ENCODE assay signal across 16 cellular contexts in genomic region chr12:108814462-108815211, GRCh38. TPM values are rescaled to one million over a fixed set of nuclear protein-coding genes. Genes with fewer than 3 reads are reported as not detected.
A peak's percentile ranks its signal among the peaks of the same experiment; 100 is the strongest.
DNase-seq lines count a peak whose midpoint lies in the region; ATAC-seq, FAIRE-seq and TF ChIP-seq lines count a peak whose summit lies in the region.
"Had no signal": no experiment of that assay in that cellular context is flagged by ENCODE, and none has a peak within 500 bp of the region (broad histone marks: within the 10 kb centered on the region; RNA-seq: fewer than 3 reads in every experiment).

No MANE protein-coding gene starts in this region.

- CTCF ChIA-PET in WTC11 (lab: Charles Lee), result interaction anchor here (0.7 to 1.9 kb wide), 6 partner anchors 11 to 278 kb away, joined by 3 to 12 read pairs (median 4); partner anchors contain the start of gene ALKBH2

- TF ChIP-seq CTCF in WTC11 (IDR thresholded peaks at IDR 0.05), result no peak
- no peak for TF ChIP-seq CTCF in heart right ventricle (IDR thresholded peaks at IDR 0.05)
- TF ChIP-seq CTCF in spleen (IDR thresholded peaks at IDR 0.05 in 8 of 11, conservative IDR thresholded peaks at IDR 0.05 in 3 of 11), result no peak
- no peak for TF ChIP-seq CTCF in esophagus muscularis mucosa (IDR thresholded peaks at IDR 0.05)

- 64 to 67% methylated on average over 27 of the region's 27 CpGs for WGBS in heart right ventricle, 2 donors
- 78 to 87% (median 81%) methylated on average over 23 to 27 of the region's 27 CpGs for WGBS in spleen, 5 donors
- 82% methylated on average over 24 of the region's 27 CpGs for WGBS in esophagus muscularis mucosa

- peaks cover 17% of the 10 kb centered on the region for H3K36me3 Mint-ChIP-seq in WTC11

- H3K36me3 ChIP-seq in heart right ventricle, result peaks cover 0 to 98% (median 42%) of the 10 kb centered on the region in 9 donors
- H3K36me3 ChIP-seq in spleen, result peaks cover 0 to 100% (median 59%) of the 10 kb centered on the region in 6 donors
- peaks cover 8 to 93% (median 76%) of the 10 kb centered on the region in 4 donors for H3K36me3 ChIP-seq in esophagus muscularis mucosa

- peaks cover 20% of the 10 kb centered on the region for H3K4me1 Mint-ChIP-seq in WTC11

- no peaks in the 10 kb centered on the region for H3K9me3 Mint-ChIP-seq in WTC11
- H3K9me3 Mint-ChIP-seq: activated naive CD8-positive, alpha-beta T cell treated with anti-CD3 and anti-CD28 coated beads for 36 hours had no signal

- H3K27me3 Mint-ChIP-seq in WTC11 (ENCODE audit: low read depth), result no peaks in the 10 kb centered on the region
- H3K27me3 Mint-ChIP-seq: activated CD8-positive, alpha-beta memory T cell treated with anti-CD3 and anti-CD28 coated beads, Interleukin-2, amount 10 ng/mL, durations not matched to agents 7 days and 5 days; activated naive CD8-positive, alpha-beta T cell treated with anti-CD3 and anti-CD28 coated beads for 36 hours had no signal

- H3K9me3 ChIP-seq in heart right ventricle (no peaks in the 10 kb centered on the region), spleen (no peaks in the 10 kb centered on the region), esophagus muscularis mucosa (no peaks in the 10 kb centered on the region)
- H3K9me3 ChIP-seq: right lobe of liver, testis had no signal

- peaks cover 12 to 67% (median 57%) of the 10 kb centered on the region in 9 donors for H3K4me1 ChIP-seq in heart right ventricle
- H3K4me1 ChIP-seq in spleen, result peaks cover 3 to 66% (median 27%) of the 10 kb centered on the region in 6 donors
- H3K4me1 ChIP-seq in esophagus muscularis mucosa, result peaks cover 29 to 62% (median 50%) of the 10 kb centered on the region in 4 donors
- H3K4me1 ChIP-seq: right lobe of liver had no signal

- no peak for FAIRE-seq in RCC 7860 (lab: Jason Lieb, UNC)
- FAIRE-seq: TTC549 had no signal

- TF ChIP-seq POLR2A in spleen (IDR thresholded peaks at IDR 0.05) (no peak), esophagus muscularis mucosa (IDR thresholded peaks at IDR 0.05; ENCODE audit: low read depth) (no peak)

- peak overlapping the region in 8 of 10 donors; percentile 20 to 58 (median 48) for H3K27ac ChIP-seq in heart right ventricle
- peak overlapping the region in 6 of 8 donors; percentile 29 to 65 (median 42) for H3K27ac ChIP-seq in spleen
- peak overlapping the region in 2 of 4 donors; percentile 6 to 7 for H3K27ac ChIP-seq in esophagus muscularis mucosa (replicated peaks in 1 of 4)
- H3K27ac ChIP-seq: 22Rv1, right lobe of liver, testis had no signal

- peak overlapping the region; percentile 87; the same call in 1 of the 2 replicates for H3K27ac Mint-ChIP-seq in WTC11
- H3K27ac Mint-ChIP-seq: activated CD8-positive, alpha-beta memory T cell treated with anti-CD3 and anti-CD28 coated beads, Interleukin-2, amount 10 ng/mL, durations not matched to agents 7 days and 5 days had no signal

- no peak; the same call in 1 of the 2 replicates for ATAC-seq in WTC11
- ATAC-seq in heart right ventricle, result peak in 6 of 8 donors; percentile 20 to 40 (median 30)
- ATAC-seq: activated CD8-positive, alpha-beta memory T cell treated with anti-CD3 and anti-CD28 coated beads, Interleukin-2, amount 10 ng/mL, durations not matched to agents 7 days and 5 days had no signal

- POLR2A ChIA-PET in WTC11 (lab: Charles Lee), result interaction anchor here (0.6 kb wide), 1 partner anchor 273 kb away, joined by 3 read pairs; no protein-coding TSS in a partner anchor

- intact Hi-C loops in heart right ventricle (cut with DNase I), result loop anchor here in 3 of 10 donors (5.0 to 10.0 kb wide), 3 partner anchors 38 to 240 kb away; no protein-coding TSS in a partner anchor
- intact Hi-C loops in spleen (cut with DNase I; ENCODE audit: low total_unique reads), result no loop called here
- intact Hi-C loops in esophagus muscularis mucosa (cut with DNase I), result no loop called here

- H3K4me3 ChIP-seq in heart right ventricle, result no peak overlapping the region
- no peak overlapping the region for H3K4me3 ChIP-seq in spleen
- H3K4me3 ChIP-seq in esophagus muscularis mucosa, result no peak overlapping the region
- H3K4me3 ChIP-seq: right lobe of liver, testis had no signal

- peak; percentile 55 for DNase-seq in DMS 273 (lab: John Stamatoyannopoulos, UW; ENCODE audit: unreplicated experiment)
- no peak for DNase-seq in DMS 273 treated with DMSO at 0.1 percent for 48 hours (lab: John Stamatoyannopoulos, UW)
- DNase-seq in WTC11 (ENCODE audit: low spot score), result no peak
- no peak for DNase-seq in heart right ventricle
- peak; percentile 72 for DNase-seq in spleen
- no peak for DNase-seq in RCC 7860 (ENCODE audit: low spot score)
- DNase-seq in esophagus muscularis mucosa (ENCODE audit: extremely low spot score), result no peak
- no peak for DNase-seq in cerebellar nuclear complex (lab: John Stamatoyannopoulos, UW)
- DNase-seq: activated CD8-positive, alpha-beta memory T cell treated with anti-CD3 and anti-CD28 coated beads, Interleukin-2, amount 10 ng/mL, durations not matched to agents 7 days and 5 days; activated naive CD8-positive, alpha-beta T cell treated with anti-CD3 and anti-CD28 coated beads for 36 hours; KG1; NCI-H1436; right lobe of liver; testis had no signal

- H3K27me3 ChIP-seq in heart right ventricle (no peaks in the 10 kb centered on the region), spleen (replicated peaks in 1 of 7) (no peaks in the 10 kb centered on the region), esophagus muscularis mucosa (no peaks in the 10 kb centered on the region)
- H3K27me3 ChIP-seq: right lobe of liver, testis had no signal

- H3K4me3 Mint-ChIP-seq in WTC11, result no peak overlapping the region
- H3K4me3 Mint-ChIP-seq: activated CD8-positive, alpha-beta memory T cell treated with anti-CD3 and anti-CD28 coated beads, Interleukin-2, amount 10 ng/mL, durations not matched to agents 7 days and 5 days; activated naive CD8-positive, alpha-beta T cell treated with anti-CD3 and anti-CD28 coated beads for 36 hours had no signal

- TF ChIP-seq EP300 in esophagus muscularis mucosa (IDR thresholded peaks at IDR 0.05), result no peak

TF ChIP-seq in WTC11, 78 proteins besides CTCF, POLR2A, EP300 and RAD21 (continues in another document):
- TF ChIP-seq ZBTB21 (CRISPR knock-in tag; IDR thresholded peaks at IDR 0.05; ENCODE audit: borderline replicate concordance) (no peak), PRDM15 (CRISPR knock-in tag; IDR thresholded peaks at IDR 0.05) (no peak), SOX15 (CRISPR knock-in tag; IDR thresholded peaks at IDR 0.05) (no peak), AR (CRISPR knock-in tag; IDR thresholded peaks at IDR 0.05) (no peak), SP1 (CRISPR knock-in tag; conservative IDR thresholded peaks at IDR 0.05) (no peak), NFE2L1 (CRISPR knock-in tag; IDR thresholded peaks at IDR 0.05) (no peak)

RNA-seq across cellular contexts. Expression of gene SSH1, which starts 42.7 kb away (rescaled TPM):
- total RNA-seq in WTC11 (2021) (18.7 to 23.1 TPM (median 21.3 TPM) in 3 replicates), heart right ventricle (10 to 100 TPM; 28.4 to 48.7 (median 35.1) TPM), spleen (10 to 100 TPM; 32.2 to 71.3 (median 47.8) TPM), esophagus muscularis mucosa (10 to 100 TPM; 14.1 to 40.9 (median 28.7) TPM)
- polyA plus RNA-seq in heart right ventricle (1 to 10 TPM; 4.2 to 7.5 TPM), spleen (1 to 10 TPM; 1.7 to 8.6 (median 2.7) TPM)

Comparison
In these comparisons a context has a peak if more than half of its experiments do, and no peak if none do; other contexts are left out.
1. DNase-seq: peak in DMS 273 (single experiment) and spleen (single experiment); none in DMS 273 treated with DMSO at 0.1 percent for 48 hours (single experiment), WTC11 (single experiment), heart right ventricle (0 of 2), RCC 7860 (single experiment), esophagus muscularis mucosa (single experiment) and cerebellar nuclear complex (0 of 2).